In genomic region chr1:23777979-23778814, GRCh38 we compare ENCODE assay signal across 1 cellular context.
TF ChIP-seq lines count a peak whose summit lies in the region.

PITHD1 (plus strand) TSS chr1:23778418; CDS start chr1:23778516, 98 bp downstream.

TF ChIP-seq in HepG2, 621 proteins besides CTCF, POLR2A, EP300 and RAD21 (continued from another document and continues in another):
- TF ChIP-seq TFE3 (CRISPR knock-in tag; IDR thresholded peaks at IDR 0.05) (no peak; the same call in 1 of the 2 replicates), SKIL (CRISPR knock-in tag; IDR thresholded peaks at IDR 0.05; ENCODE audit: borderline replicate concordance) (no peak), CCDC6 (CRISPR knock-in tag; IDR thresholded peaks at IDR 0.05) (peak; percentile 55; the same call in 1 of the 2 replicates), DPF2 (CRISPR knock-in tag; IDR thresholded peaks at IDR 0.05; ENCODE audit: borderline replicate concordance, low read depth) (no peak), THAP9 (CRISPR knock-in tag; IDR thresholded peaks at IDR 0.05; ENCODE audit: borderline replicate concordance) (0 out of 2 replicates have a peak, but pooled peaks have one; percentile 34), RORA (CRISPR knock-in tag; IDR thresholded peaks at IDR 0.05) (no peak), POLR2G (IDR thresholded peaks at IDR 0.05; ENCODE audit: low read depth, low read length) (peak; percentile 92), FOXJ3 (CRISPR knock-in tag; IDR thresholded peaks at IDR 0.05; ENCODE audit: borderline replicate concordance) (no peak), ZFP82 (CRISPR knock-in tag; IDR thresholded peaks at IDR 0.05; ENCODE audit: borderline replicate concordance) (no peak; the same call in 1 of the 2 replicates), ZNF431 (CRISPR knock-in tag; IDR thresholded peaks at IDR 0.05; ENCODE audit: borderline replicate concordance, low read depth) (0 out of 2 replicates have a peak, but pooled peaks have one; percentile 74), XBP1 (CRISPR knock-in tag; IDR thresholded peaks at IDR 0.05) (no peak; the same call in 1 of the 2 replicates), SMAD1 (CRISPR knock-in tag; IDR thresholded peaks at IDR 0.05; ENCODE audit: borderline replicate concordance, low read depth) (no peak), IKZF5 (CRISPR knock-in tag; IDR thresholded peaks at IDR 0.05) (no peak; the same call in 1 of the 2 replicates), ZKSCAN8 (CRISPR knock-in tag; IDR thresholded peaks at IDR 0.05; ENCODE audit: borderline replicate concordance) (0 out of 2 replicates have a peak, but pooled peaks have one; percentile 26), ZNF569 (CRISPR knock-in tag; IDR thresholded peaks at IDR 0.05; ENCODE audit: borderline replicate concordance) (no peak), BRCA1 (CRISPR knock-in tag; IDR thresholded peaks at IDR 0.05) (no peak; the same call in 1 of the 2 replicates), KMT2A (CRISPR knock-in tag; IDR thresholded peaks at IDR 0.05) (peak; percentile 81), ZBTB42 (CRISPR knock-in tag; IDR thresholded peaks at IDR 0.05) (peak; percentile 73; the same call in 1 of the 2 replicates), ZBTB25 (CRISPR knock-in tag; IDR thresholded peaks at IDR 0.05) (peak; percentile 45; the same call in 1 of the 2 replicates), ZNF143 (CRISPR knock-in tag; IDR thresholded peaks at IDR 0.05) (peak; percentile 13; the same call in 1 of the 2 replicates), NFKBIZ (CRISPR knock-in tag; IDR thresholded peaks at IDR 0.05) (no peak), EEA1 (CRISPR knock-in tag; IDR thresholded peaks at IDR 0.05; ENCODE audit: borderline replicate concordance) (peak; percentile 93), ZNF75D (CRISPR knock-in tag; IDR thresholded peaks at IDR 0.05; ENCODE audit: borderline replicate concordance) (no peak), ZBTB8A (CRISPR knock-in tag; IDR thresholded peaks at IDR 0.05; ENCODE audit: borderline replicate concordance, low read depth) (no peak), SNAPC2 (CRISPR knock-in tag; IDR thresholded peaks at IDR 0.05) (0 out of 2 replicates have a peak, but pooled peaks have one; percentile 60), ZFAT (CRISPR knock-in tag; conservative IDR thresholded peaks at IDR 0.05) (no peak), ISX (CRISPR knock-in tag; conservative IDR thresholded peaks at IDR 0.05) (peak; percentile 84; the same call in 1 of the 2 replicates), ZFP1 (CRISPR knock-in tag; IDR thresholded peaks at IDR 0.05) (0 out of 2 replicates have a peak, but pooled peaks have one; percentile 52), GPN1 (CRISPR knock-in tag; IDR thresholded peaks at IDR 0.05; ENCODE audit: borderline replicate concordance) (no peak), ZNF432 (CRISPR knock-in tag; IDR thresholded peaks at IDR 0.05; ENCODE audit: borderline replicate concordance) (no peak), ZBTB33 (CRISPR knock-in tag; IDR thresholded peaks at IDR 0.05) (no peak), NFYB (CRISPR knock-in tag; IDR thresholded peaks at IDR 0.05) (0 out of 2 replicates have a peak, but pooled peaks have one; percentile 23), ZNF672 (CRISPR knock-in tag; IDR thresholded peaks at IDR 0.05) (no peak), ZNF704 (CRISPR knock-in tag; IDR thresholded peaks at IDR 0.05; ENCODE audit: borderline replicate concordance) (peak; percentile 56; the same call in 1 of the 2 replicates), ZNF530 (CRISPR knock-in tag; IDR thresholded peaks at IDR 0.05; ENCODE audit: low read depth) (no peak), KAT7 (CRISPR knock-in tag; IDR thresholded peaks at IDR 0.05; ENCODE audit: borderline replicate concordance) (peak; percentile 71; the same call in 1 of the 2 replicates), ASH2L (IDR thresholded peaks at IDR 0.05; ENCODE audit: insufficient read length, low read depth, low read length) (peak; percentile 72), ZNF235 (CRISPR knock-in tag; IDR thresholded peaks at IDR 0.05; ENCODE audit: borderline replicate concordance) (0 out of 2 replicates have a peak, but pooled peaks have one; percentile 20), HOMEZ (CRISPR knock-in tag; IDR thresholded peaks at IDR 0.05; ENCODE audit: low read depth) (no peak), ZNF674 (CRISPR knock-in tag; IDR thresholded peaks at IDR 0.05; ENCODE audit: low read depth) (0 out of 2 replicates have a peak, but pooled peaks have one; percentile 61), CAMTA2 (CRISPR knock-in tag; IDR thresholded peaks at IDR 0.05; ENCODE audit: borderline replicate concordance) (0 out of 2 replicates have a peak, but pooled peaks have one; percentile 19), HINFP (CRISPR knock-in tag; IDR thresholded peaks at IDR 0.05; ENCODE audit: low read depth) (0 out of 2 replicates have a peak, but pooled peaks have one; percentile 22), KLF15 (CRISPR knock-in tag; IDR thresholded peaks at IDR 0.05; ENCODE audit: borderline replicate concordance) (no peak), LBX2 (CRISPR knock-in tag; IDR thresholded peaks at IDR 0.05; ENCODE audit: borderline replicate concordance) (peak; percentile 86)
